ENCODE assay signal across 10 cellular contexts in genomic region chr22:29004647-29005371, GRCh38. TPM values are rescaled to one million over a fixed set of nuclear protein-coding genes. Genes with fewer than 3 reads are reported as not detected.
A peak's percentile ranks its signal among the peaks of the same experiment; 100 is the strongest.
DNase-seq lines count a peak whose midpoint lies in the region; ATAC-seq and TF ChIP-seq lines count a peak whose summit lies in the region.
"Had no signal": no experiment of that assay in that cellular context is flagged by ENCODE, and none has a peak within 500 bp of the region (broad histone marks: within the 10 kb centered on the region; RNA-seq: fewer than 3 reads in every experiment).

No MANE protein-coding gene starts in this region.

- peaks cover 10 to 18% of the 10 kb centered on the region in 2 donors for H3K4me1 ChIP-seq in duodenal mucosa (ENCODE audit: control insufficient read depth in 1 of 2, insufficient read depth in 2 of 2, low read length in 2 of 2)
- H3K4me1 ChIP-seq in upper lobe of left lung = peaks cover 16 to 27% (median 21%) of the 10 kb centered on the region in 4 donors

- peak overlapping the region; percentile 42 to 43 for H3K4me3 ChIP-seq in duodenal mucosa (ENCODE audit: low read depth in 1 of 2, low read length in 2 of 2)
- peak overlapping the region in 3 of 4 donors; percentile 2 to 20 (median 4) for H3K4me3 ChIP-seq in upper lobe of left lung

- WGBS in upper lobe of left lung, 2 donors = 10 to 25% methylated on average over 14 to 17 of the region's 20 CpGs

- ATAC-seq in upper lobe of left lung (ENCODE audit: low FRiP score in 2 of 2) = peak; percentile 49 to 79
- no peak for ATAC-seq in HG02973 (IDR thresholded peaks at IDR 0.05; ENCODE audit: unreplicated experiment)
- no peak for ATAC-seq in HG02763 (IDR thresholded peaks at IDR 0.05; ENCODE audit: unreplicated experiment)

- H3K27ac ChIP-seq in duodenal mucosa (ENCODE audit: low read depth, low read length) (no peak overlapping the region), upper lobe of left lung (peak overlapping the region in 3 of 4 donors; percentile 71 to 76 (median 73))

- H3K9me3 ChIP-seq in duodenal mucosa (ENCODE audit: control insufficient read depth in 1 of 2, low read length in 2 of 2) = no peaks in the 10 kb centered on the region
- no peaks in the 10 kb centered on the region for H3K9me3 ChIP-seq in upper lobe of left lung

- DNase-seq in NCI-H82 (lab: John Stamatoyannopoulos, UW) = peak; percentile 47
- DNase-seq in NCI-H82 treated with DMSO at 0.1 percent for 48 hours (lab: John Stamatoyannopoulos, UW; ENCODE audit: unreplicated experiment) = no peak
- DNase-seq in lung microvascular endothelial cell (ENCODE audit: low read depth in 2 of 2) = peak; percentile 30 to 46
- DNase-seq in upper lobe of left lung = peak; percentile 47 to 68
- DNase-seq in activated CD4-positive, CD25-positive, alpha-beta regulatory T cell treated with anti-CD3 and anti-CD28 coated beads, Interleukin-2, amount 50 U/mL, for 72 hours = no peak
- DNase-seq: central memory CD4-positive, alpha-beta T cell; GOT3 had no signal

- TF ChIP-seq EP300 in upper lobe of left lung (IDR thresholded peaks at IDR 0.05) = no peak

- H3K27me3 ChIP-seq in duodenal mucosa (ENCODE audit: control insufficient read depth in 1 of 2, insufficient read depth in 2 of 2, low read length in 2 of 2) (no peaks in the 10 kb centered on the region), upper lobe of left lung (no peaks in the 10 kb centered on the region)

- TF ChIP-seq POLR2A in upper lobe of left lung (IDR thresholded peaks at IDR 0.05) = no peak

- TF ChIP-seq CTCF in upper lobe of left lung (IDR thresholded peaks at IDR 0.05) = no peak

- H3K9ac ChIP-seq in duodenal mucosa (ENCODE audit: low read depth in 1 of 2, low read length in 2 of 2) = peak overlapping the region in 1 of 2 donors; percentile 43

- H3K36me3 ChIP-seq in duodenal mucosa (ENCODE audit: control insufficient read depth in 1 of 2, insufficient read depth in 2 of 2, low read length in 2 of 2) (no peaks in the 10 kb centered on the region), upper lobe of left lung (no peaks in the 10 kb centered on the region)

RNA-seq across cellular contexts. Expression of gene C22orf31, which starts 56.8 kb away (rescaled TPM):
- total RNA-seq in lung microvascular endothelial cell (not detected in 2 replicates), upper lobe of left lung (not detected)

Comparison
In these comparisons a context has a peak if more than half of its experiments do, and no peak if none do; other contexts are left out.
1. DNase-seq: peak in NCI-H82 (single experiment), lung microvascular endothelial cell (2 of 2) and upper lobe of left lung (2 of 2); none in NCI-H82 treated with DMSO at 0.1 percent for 48 hours (single experiment) and activated CD4-positive, CD25-positive, alpha-beta regulatory T cell treated with anti-CD3 and anti-CD28 coated beads, Interleukin-2, amount 50 U/mL, for 72 hours (single experiment).
2. ATAC-seq: peak in upper lobe of left lung (2 of 2); none in HG02973 (single experiment) and HG02763 (single experiment).